ENCODE assay signal across 19 cellular contexts in genomic region chr3:38129058-38129457, GRCh38. TPM values are rescaled to one million over a fixed set of nuclear protein-coding genes. Genes with fewer than 3 reads are reported as not detected.
DNase-seq lines count a peak whose midpoint lies in the region; ATAC-seq lines count a peak whose summit lies in the region.
"Had no signal": no experiment of that assay in that cellular context is flagged by ENCODE, and none has a peak within 500 bp of the region (broad histone marks: within the 10 kb centered on the region; RNA-seq: fewer than 3 reads in every experiment).

No MANE protein-coding gene starts in this region.

- DNase-seq in Right ventricle myocardium inferior (ENCODE audit: missing footprints): peak; percentile 2
- no peak for DNase-seq in cardiac septum (ENCODE audit: low spot score)
- peak; percentile 22 for DNase-seq in islet precursor cell
- DNase-seq in sciatic nerve (ENCODE audit: low spot score): peak; percentile 47
- DNase-seq in COLO668 (lab: John Stamatoyannopoulos, UW; ENCODE audit: unreplicated experiment): no peak
- no peak for DNase-seq in superior temporal gyrus (ENCODE audit: extremely low spot score)
- no peak for DNase-seq in amygdala (lab: John Stamatoyannopoulos, UW)
- DNase-seq in activated CD4-positive, CD25-positive, alpha-beta regulatory T cell (lab: John Stamatoyannopoulos, UW): no peak
- DNase-seq: activated gamma-delta T cell treated with Interleukin-2 at 50 U/mL for 16 hours; cortex of kidney; NCI-H1105 treated with DMSO at 0.1 percent for 48 hours; NCI-H2029 treated with DMSO at 0.1 percent for 48 hours; NCI-H226; NCI-H82; psoas muscle; SHP77 treated with DMSO at 0.1 percent for 48 hours; stimulated activated CD4-positive, alpha-beta T cell treated with anti-CD3 and anti-CD28 coated beads, Interleukin-1b, Interleukin-23, amount 100 ng/mL, for 48 hours; stimulated activated naive CD4-positive, alpha-beta T cell; trophoblast cell had no signal

- no peak for ATAC-seq in Right ventricle myocardium inferior
- no peak for ATAC-seq in sciatic nerve
- ATAC-seq: psoas muscle had no signal

- intact Hi-C loops in Right ventricle myocardium inferior (cut with DNase I): loop anchor here (5.0 kb wide), 1 partner anchor 108 kb away; no protein-coding TSS in a partner anchor
- intact Hi-C loops in cardiac septum (cut with DNase I): no loop called here
- intact Hi-C loops in sciatic nerve (cut with DNase I): no loop called here

RNA-seq across cellular contexts. Expression of gene ACAA1, which starts 7.9 kb away (rescaled TPM):
- total RNA-seq in Right ventricle myocardium inferior (116 TPM), cardiac septum (86.8 TPM), sciatic nerve (67.6 TPM)

RNA-seq across cellular contexts. Expression of gene MYD88, which starts 9.4 kb away (rescaled TPM):
- 8.8 TPM for total RNA-seq in Right ventricle myocardium inferior
- total RNA-seq in cardiac septum: 8.5 TPM
- total RNA-seq in sciatic nerve: 25.0 TPM

RNA-seq across cellular contexts. Expression of gene OXSR1, which starts 36.3 kb away (rescaled TPM):
- 24.6 TPM for total RNA-seq in Right ventricle myocardium inferior
- total RNA-seq in cardiac septum: 30.6 TPM
- total RNA-seq in sciatic nerve: 42.6 TPM

Comparison
In these comparisons a context has a peak if more than half of its experiments do, and no peak if none do; other contexts are left out.
1. DNase-seq: peak in Right ventricle myocardium inferior (single experiment), islet precursor cell (single experiment) and sciatic nerve (single experiment); none in cardiac septum (single experiment), COLO668 (single experiment), superior temporal gyrus (single experiment), amygdala (0 of 56) and activated CD4-positive, CD25-positive, alpha-beta regulatory T cell (0 of 4).